In genomic region chr6:96478695-96479094, GRCh38 we compare ENCODE assay signal across 34 cellular contexts.
"Had no signal": no experiment of that assay in that cellular context is flagged by ENCODE, and none has a peak within 500 bp of the region (broad histone marks: within the 10 kb centered on the region; RNA-seq: fewer than 3 reads in every experiment).

No MANE protein-coding gene starts in this region.

- DNase-seq: Karpas-422, Kasumi-1, MG63, MM.1S, MV-4-11, NCI-H1048, NCI-H1092, NCI-H1092 treated with DMSO at 0.1 percent for 48 hours, NCI-H1105, NCI-H1105 treated with DMSO at 0.1 percent for 48 hours, NCI-H1417, NCI-H1417 treated with DMSO at 0.1 percent for 48 hours, NCI-H1436, NCI-H1436 treated with DMSO at 0.1 percent for 48 hours, NCI-H146, NCI-H1694, NCI-H1694 treated with DMSO at 0.1 percent for 48 hours, NCI-H187, NCI-H187 treated with DMSO at 0.1 percent for 48 hours, NCI-H1930, NCI-H2029, NCI-H2029 treated with DMSO at 0.1 percent for 48 hours, NCI-H2081, NCI-H2081 treated with DMSO at 0.1 percent for 48 hours, NCI-H2107, NCI-H2171, NCI-H2171 treated with DMSO at 0.1 percent for 48 hours, NCI-H2227 treated with DMSO at 0.1 percent for 48 hours, NCI-H226, NCI-H345, NCI-H446, NCI-H446 treated with DMSO at 0.1 percent for 48 hours, NCI-H510A, NCI-H510A treated with DMSO at 0.1 percent for 48 hours had no signal

- H3K36me3 ChIP-seq: MG63 had no signal

- H3K9me3 ChIP-seq: MG63 had no signal

- H3K4me3 ChIP-seq: MG63 had no signal
